ENCODE assay signal across 21 cellular contexts in the genomic region with DNA sequence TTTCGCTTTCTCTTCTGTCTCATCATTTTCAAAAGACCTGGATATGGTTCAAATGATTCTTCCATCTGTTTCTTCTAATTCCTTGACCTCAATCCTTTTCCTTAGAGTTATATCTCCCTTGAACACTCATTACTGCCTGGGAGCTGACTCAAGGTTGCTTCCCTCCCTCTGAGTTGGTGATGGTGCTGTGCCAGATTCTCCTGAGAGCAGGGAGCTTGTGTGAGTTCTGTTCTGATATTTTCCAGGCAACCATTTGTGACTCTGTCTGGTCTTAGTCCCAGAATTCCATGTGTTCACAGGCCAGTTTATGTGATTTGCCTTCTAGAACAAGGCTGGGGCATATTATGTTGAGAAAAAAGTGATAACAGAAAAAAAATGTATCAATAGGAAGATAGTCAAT.
DNase-seq lines count a peak whose midpoint lies in the region; ATAC-seq, FAIRE-seq and TF ChIP-seq lines count a peak whose summit lies in the region.
"Had no signal": no experiment of that assay in that cellular context is flagged by ENCODE, and none has a peak within 500 bp of the region (broad histone marks: within the 10 kb centered on the region; RNA-seq: fewer than 3 reads in every experiment).

No MANE protein-coding gene starts in this region.

- no peak for TF ChIP-seq CTCF in IMR-90 (conservative IDR thresholded peaks at IDR 0.05; ENCODE audit: low read depth, low read length)
- TF ChIP-seq CTCF in brain microvascular endothelial cell (IDR thresholded peaks at IDR 0.05; ENCODE audit: low read depth, low read length, missing control alignments) = no peak
- TF ChIP-seq CTCF in smooth muscle cell (IDR thresholded peaks at IDR 0.05; ENCODE audit: borderline replicate concordance, insufficient read depth, poor library complexity, severe bottlenecking) = no peak

- H3K4me3 ChIP-seq in IMR-90 (ENCODE audit: insufficient read depth, low read depth, low read length) (no peak overlapping the region), brain microvascular endothelial cell (ENCODE audit: low read depth, low read length) (no peak overlapping the region), smooth muscle cell (no peak overlapping the region)
- H3K4me3 ChIP-seq: spleen had no signal

- no peak overlapping the region for H4K91ac ChIP-seq in IMR-90 (ENCODE audit: insufficient read depth, low read depth, low read length)

- no peak for FAIRE-seq in GM12891 (lab: Jason Lieb, UNC)

- no peak overlapping the region for H3K27ac ChIP-seq in IMR-90 (ENCODE audit: insufficient read depth, low read length)
- no peak overlapping the region for H3K27ac ChIP-seq in brain microvascular endothelial cell
- H3K27ac ChIP-seq in smooth muscle cell (ENCODE audit: low read depth) = no peak overlapping the region
- H3K27ac ChIP-seq: spleen had no signal

- WGBS in IMR-90 (ENCODE audit: extremely low coverage in 2 of 2, insufficient read length in 1 of 2), 2 experiments = no CpG with 5 or more reads among the region's 1 CpG
- WGBS in smooth muscle cell (ENCODE audit: low lambda C conversion rate) = 96% methylated on average over 1 of the region's 1 CpG

- H4K5ac ChIP-seq in IMR-90 (ENCODE audit: low read depth, low read length) = no peak overlapping the region

- no peak overlapping the region for H2BK15ac ChIP-seq in IMR-90 (ENCODE audit: low read depth, low read length)

- H4K8ac ChIP-seq in IMR-90 (ENCODE audit: low read depth in 2 of 2, low read length in 2 of 2) = no peak overlapping the region

- H3K79me1 ChIP-seq in IMR-90 (ENCODE audit: low read depth in 1 of 2, low read length in 2 of 2) = no peaks in the 10 kb centered on the region

- no peak overlapping the region for H2BK5ac ChIP-seq in IMR-90 (ENCODE audit: low read depth, low read length, poor library complexity, severe bottlenecking)

- DNase-seq in AG20443 (ENCODE audit: low spot score) (peak; percentile 32), IMR-90 (peak; percentile 49), brain microvascular endothelial cell (peak; percentile 16), mucosa of gallbladder (ENCODE audit: low spot score) (peak; percentile 17), smooth muscle cell (lab: John Stamatoyannopoulos, UW; ENCODE audit: unreplicated experiment) (no peak), NCI-H1694 (lab: John Stamatoyannopoulos, UW) (no peak), GM12891 (ENCODE audit: insufficient read length, low spot score) (no peak)
- DNase-seq in stimulated activated CD4-positive, alpha-beta T cell treated with anti-CD3 and anti-CD28 coated beads, Interleukin-2, amount 100 ng/mL, for 24 hours = no peak
- DNase-seq: activated CD4-positive, alpha-beta T cell treated with anti-CD3 and anti-CD28 coated beads, Interleukin-2, amount 10 ng/mL, durations not matched to agents 24 days and 14 days; activated naive CD8-positive, alpha-beta T cell treated with anti-CD3 and anti-CD28 coated beads for 36 hours; activated T-cell treated with anti-CD3 and anti-CD28 coated beads, Interleukin-2, amount 50 U/mL, for 1 hour; AML-193; dermis blood vessel endothelial cell; DMS 273 treated with DMSO at 0.1 percent for 48 hours; Kasumi-1; NCI-H2029; NCI-H526 treated with DMSO at 0.1 percent for 48 hours; Right ventricle myocardium superior; spleen; stimulated activated naive CD8-positive, alpha-beta T cell treated with anti-CD3 and anti-CD28 coated beads, Interleukin-15, amount 100 ng/mL, for 72 hours; T-helper 9 cell had no signal

- no peak overlapping the region for H3K56ac ChIP-seq in IMR-90 (ENCODE audit: extremely low read depth, insufficient read depth, low read length)

- H2BK120ac ChIP-seq in IMR-90 (ENCODE audit: low read depth, low read length) = no peak overlapping the region

- H2AFZ ChIP-seq in IMR-90 (replicated peaks; ENCODE audit: low read length, poor library complexity) (no peak overlapping the region), smooth muscle cell (ENCODE audit: low read depth) (no peak overlapping the region)

- H2AK5ac ChIP-seq in IMR-90 (ENCODE audit: low read depth, low read length) = no peak overlapping the region

- H3K36me3 ChIP-seq in IMR-90 (ENCODE audit: control insufficient read depth, insufficient read depth, low read length) (no peaks in the 10 kb centered on the region), brain microvascular endothelial cell (replicated peaks) (no peaks in the 10 kb centered on the region), smooth muscle cell (ENCODE audit: low read depth) (no peaks in the 10 kb centered on the region)
- H3K36me3 ChIP-seq: spleen had no signal

- in situ Hi-C loops in IMR-90 (cut with MboI; ENCODE audit: low sequenced_read_pairs) = no loop called here
- in situ Hi-C loops in brain microvascular endothelial cell (cut with HindIII; ENCODE audit: low pct_ligation_motif_present, low sequenced_read_pairs) = no loop called here

- intact Hi-C loops in IMR-90 (cut with micrococcal nuclease) = no loop called here

- ATAC-seq in IMR-90 (ENCODE audit: low read depth) = peak; percentile 42; the same call in 1 of the 2 replicates
- ATAC-seq: stimulated activated naive CD8-positive, alpha-beta T cell treated with anti-CD3 and anti-CD28 coated beads, Interleukin-15, amount 100 ng/mL, for 72 hours had no signal

- H3K9me3 ChIP-seq in IMR-90 (ENCODE audit: control insufficient read depth, insufficient read depth, low read length) = no peaks in the 10 kb centered on the region
- H3K9me3 ChIP-seq in smooth muscle cell (replicated peaks; ENCODE audit: low read depth) = no peaks in the 10 kb centered on the region
- H3K9me3 ChIP-seq: spleen had no signal

- H4K20me1 ChIP-seq in IMR-90 (ENCODE audit: insufficient read depth, low read length) = no peaks in the 10 kb centered on the region
- no peaks in the 10 kb centered on the region for H4K20me1 ChIP-seq in smooth muscle cell (ENCODE audit: low read depth)

- no peaks in the 10 kb centered on the region for H3K4me1 ChIP-seq in IMR-90 (ENCODE audit: control insufficient read depth, insufficient read depth, low read length)
- no peaks in the 10 kb centered on the region for H3K4me1 ChIP-seq in smooth muscle cell (ENCODE audit: low read depth)
- H3K4me1 ChIP-seq: spleen had no signal

- TF ChIP-seq RAD21 in IMR-90 (IDR thresholded peaks at IDR 0.05; ENCODE audit: low read length) = no peak

- no peaks in the 10 kb centered on the region for H3K9me1 ChIP-seq in IMR-90 (ENCODE audit: insufficient read depth, low read length)

- H3K9ac ChIP-seq in IMR-90 (ENCODE audit: low read depth, low read length) = no peak overlapping the region
- no peak overlapping the region for H3K9ac ChIP-seq in smooth muscle cell (ENCODE audit: low read depth)

- H3K27me3 ChIP-seq in IMR-90 (ENCODE audit: control insufficient read depth, insufficient read depth, low read length) = no peaks in the 10 kb centered on the region
- no peaks in the 10 kb centered on the region for H3K27me3 ChIP-seq in brain microvascular endothelial cell (replicated peaks)
- H3K27me3 ChIP-seq in smooth muscle cell (ENCODE audit: low read depth) = no peaks in the 10 kb centered on the region
- H3K27me3 ChIP-seq: spleen had no signal

- BruUV-seq in IMR-90 (replicated peaks; lab: Mats Ljungman, UMichigan) = no TSS peak

- H3K4me2 ChIP-seq in IMR-90 (ENCODE audit: low read depth, low read length) (no peak overlapping the region), smooth muscle cell (no peak overlapping the region)

- no peak overlapping the region for H3K23ac ChIP-seq in IMR-90 (ENCODE audit: low read depth, low read length)

- CTCF ChIA-PET in IMR-90 (lab: Yijun Ruan, JAX) = no interaction called here

- no peak overlapping the region for H2BK20ac ChIP-seq in IMR-90 (ENCODE audit: low read depth, low read length)

- dilution Hi-C loops in IMR-90 (cut with HindIII; ENCODE audit: low sequenced_read_pairs, unreplicated experiment) = no loop called here

- H3K14ac ChIP-seq in IMR-90 (replicated peaks; ENCODE audit: low read depth, low read length) = no peak overlapping the region

- no peak overlapping the region for H3K18ac ChIP-seq in IMR-90 (ENCODE audit: low read depth, low read length)

- H3K79me2 ChIP-seq in smooth muscle cell (ENCODE audit: low read depth) = no peaks in the 10 kb centered on the region

- POLR2A ChIA-PET in IMR-90 (lab: Charles Lee; ENCODE audit: unreplicated experiment) = no interaction called here

- TF ChIP-seq POLR2A in IMR-90 (IDR thresholded peaks at IDR 0.05; ENCODE audit: low read depth, low read length) (no peak), GM12891 (IDR thresholded peaks at IDR 0.05; ENCODE audit: low read depth, low read length) (no peak)

- no peak overlapping the region for H3K4ac ChIP-seq in IMR-90 (ENCODE audit: low read depth, low read length)

- no peaks in the 10 kb centered on the region for H3F3A ChIP-seq in smooth muscle cell (ENCODE audit: low read depth)

- no peak overlapping the region for H2AK9ac ChIP-seq in IMR-90 (replicated peaks; ENCODE audit: low read depth, low read length, poor library complexity)

TF ChIP-seq in IMR-90, 13 proteins besides CTCF, POLR2A, EP300 and RAD21 (continues in another document):
- no peak for TF ChIP-seq RFX5 (IDR thresholded peaks at IDR 0.05; ENCODE audit: low read depth, low read length)
- no peak for TF ChIP-seq MAFK (IDR thresholded peaks at IDR 0.05; ENCODE audit: low read depth, low read length)
- no peak for TF ChIP-seq RCOR1 (IDR thresholded peaks at IDR 0.05; ENCODE audit: insufficient replicate concordance, low read length)
- no peak for TF ChIP-seq CEBPB (IDR thresholded peaks at IDR 0.05; ENCODE audit: low read depth, low read length)
- TF ChIP-seq NFE2L2 (IDR thresholded peaks at IDR 0.05; ENCODE audit: low read depth, low read length) = no peak
- no peak for TF ChIP-seq MXI1 (IDR thresholded peaks at IDR 0.05; ENCODE audit: borderline replicate concordance, low read depth, low read length)

TF ChIP-seq in GM12891, 5 proteins besides CTCF, POLR2A, EP300 and RAD21:
- TF ChIP-seq SPI1 (IDR thresholded peaks at IDR 0.05; ENCODE audit: low read depth, low read length) = no peak
- TF ChIP-seq POLR2AphosphoS5 (IDR thresholded peaks at IDR 0.05; ENCODE audit: low read depth, low read length) = no peak
- TF ChIP-seq PAX5 (IDR thresholded peaks at IDR 0.05; ENCODE audit: insufficient read depth, low read length, severe bottlenecking) = no peak
TF ChIP-seq in GM12891: peak in this region for 0.

Comparison
In these comparisons a context has a peak if more than half of its experiments do, and no peak if none do; other contexts are left out.
1. DNase-seq: peak in AG20443 (single experiment), IMR-90 (single experiment), brain microvascular endothelial cell (single experiment) and mucosa of gallbladder (single experiment); none in stimulated activated CD4-positive, alpha-beta T cell treated with anti-CD3 and anti-CD28 coated beads, Interleukin-2, amount 100 ng/mL, for 24 hours (0 of 2), smooth muscle cell (single experiment), NCI-H1694 (single experiment) and GM12891 (single experiment).